In genomic region chr17:4607261-4607731, GRCh38 we compare ENCODE assay signal across 1 cellular context.
TF ChIP-seq lines count a peak whose summit lies in the region.

No MANE protein-coding gene starts in this region.

TF ChIP-seq in IMR-90, 13 proteins besides CTCF, POLR2A, EP300 and RAD21 (continued from another document):
- TF ChIP-seq RFX5 (IDR thresholded peaks at IDR 0.05; ENCODE audit: low read depth, low read length) (no peak), SMC3 (IDR thresholded peaks at IDR 0.05; ENCODE audit: low read depth, low read length) (no peak), CHD1 (IDR thresholded peaks at IDR 0.05; ENCODE audit: low read depth, low read length) (no peak), NFE2L2 (IDR thresholded peaks at IDR 0.05; ENCODE audit: low read depth, low read length) (no peak), ELK1 (IDR thresholded peaks at IDR 0.05; ENCODE audit: borderline replicate concordance, low read depth, low read length) (no peak), USF2 (IDR thresholded peaks at IDR 0.05; ENCODE audit: low read depth, low read length) (no peak), MXI1 (IDR thresholded peaks at IDR 0.05; ENCODE audit: borderline replicate concordance, low read depth, low read length) (no peak), MAFK (IDR thresholded peaks at IDR 0.05; ENCODE audit: low read depth, low read length) (no peak), BHLHE40 (IDR thresholded peaks at IDR 0.05; ENCODE audit: low read depth, low read length) (no peak), RCOR1 (IDR thresholded peaks at IDR 0.05; ENCODE audit: insufficient replicate concordance, low read length) (no peak)
